Comparison of ENCODE assay signal across 1 cellular context in the genomic region with DNA sequence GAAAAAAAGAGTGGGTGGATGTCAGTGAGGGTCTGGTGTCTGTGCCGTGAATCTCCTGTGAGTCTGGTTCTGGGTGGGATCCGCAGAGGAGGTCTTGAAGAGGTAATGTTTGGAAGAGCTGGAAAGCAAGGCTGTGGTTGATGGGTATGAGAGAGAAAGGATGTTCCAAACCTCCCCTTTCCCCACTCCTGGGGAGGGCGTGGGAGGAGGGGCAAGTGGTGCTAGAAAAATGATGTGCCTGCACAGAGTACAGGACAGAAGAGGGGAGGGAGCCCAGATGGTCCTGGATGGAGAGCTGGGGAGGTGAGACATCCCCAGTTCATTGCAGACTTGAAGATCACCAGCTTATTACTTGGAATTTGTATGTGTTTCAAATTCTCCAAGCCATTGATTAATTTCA.
TF ChIP-seq lines count a peak whose summit lies in the region.

No MANE protein-coding gene starts in this region.

TF ChIP-seq in GM23338, 12 proteins besides CTCF, POLR2A, EP300 and RAD21:
- TF ChIP-seq ZNF462 (CRISPR knock-in tag; IDR thresholded peaks at IDR 0.05) (no peak), EZH2phosphoT487 (IDR thresholded peaks at IDR 0.05; ENCODE audit: unreplicated experiment) (no peak), POLR2AphosphoS5 (IDR thresholded peaks at IDR 0.05; ENCODE audit: low read depth) (no peak), REST (IDR thresholded peaks at IDR 0.05; ENCODE audit: unreplicated experiment) (no peak), STAT1 (IDR thresholded peaks at IDR 0.05; ENCODE audit: unreplicated experiment) (no peak), ZNF331 (CRISPR knock-in tag; IDR thresholded peaks at IDR 0.05; ENCODE audit: low read depth) (no peak), JUNB (IDR thresholded peaks at IDR 0.05; ENCODE audit: unreplicated experiment) (no peak), CREB1 (CRISPR knock-in tag; IDR thresholded peaks at IDR 0.05; ENCODE audit: low read depth) (no peak), EZH2 (IDR thresholded peaks at IDR 0.05; ENCODE audit: low read depth, unreplicated experiment) (no peak), ZNF114 (CRISPR knock-in tag; IDR thresholded peaks at IDR 0.05) (no peak), NANOG (IDR thresholded peaks at IDR 0.05; ENCODE audit: borderline replicate concordance) (no peak)
- TF ChIP-seq, protein P1, sequence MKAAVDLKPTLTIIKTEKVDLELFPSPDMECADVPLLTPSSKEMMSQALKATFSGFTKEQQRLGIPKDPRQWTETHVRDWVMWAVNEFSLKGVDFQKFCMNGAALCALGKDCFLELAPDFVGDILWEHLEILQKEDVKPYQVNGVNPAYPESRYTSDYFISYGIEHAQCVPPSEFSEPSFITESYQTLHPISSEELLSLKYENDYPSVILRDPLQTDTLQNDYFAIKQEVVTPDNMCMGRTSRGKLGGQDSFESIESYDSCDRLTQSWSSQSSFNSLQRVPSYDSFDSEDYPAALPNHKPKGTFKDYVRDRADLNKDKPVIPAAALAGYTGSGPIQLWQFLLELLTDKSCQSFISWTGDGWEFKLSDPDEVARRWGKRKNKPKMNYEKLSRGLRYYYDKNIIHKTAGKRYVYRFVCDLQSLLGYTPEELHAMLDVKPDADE (IDR thresholded peaks at IDR 0.05), result no peak
TF ChIP-seq in GM23338: peak in this region for 0.
